Comparison of ENCODE assay signal across 21 cellular contexts in the genomic region with DNA sequence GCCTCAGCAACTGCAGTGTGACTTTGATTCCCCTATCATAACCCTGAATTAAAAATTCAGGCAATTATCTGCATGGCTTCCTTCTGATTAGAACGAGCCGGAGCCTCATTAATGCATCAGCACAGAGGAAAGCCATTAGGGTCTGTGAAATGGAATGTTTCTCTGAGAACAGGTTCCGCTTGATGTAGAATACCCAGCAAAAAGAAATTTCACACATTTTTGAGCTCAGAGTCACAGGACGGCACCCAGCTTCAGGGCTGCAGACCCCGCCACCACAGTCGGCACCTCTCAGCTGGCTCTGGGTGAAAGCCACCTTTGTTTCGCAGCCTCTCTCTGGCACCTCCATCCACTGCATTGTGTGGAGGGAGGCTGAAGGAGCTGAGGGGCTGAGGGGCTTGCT. TPM values are rescaled to one million over a fixed set of nuclear protein-coding genes. Genes with fewer than 3 reads are reported as not detected.
"Had no signal": no experiment of that assay in that cellular context is flagged by ENCODE, and none has a peak within 500 bp of the region (broad histone marks: within the 10 kb centered on the region; RNA-seq: fewer than 3 reads in every experiment).

No MANE protein-coding gene starts in this region.

- H3K27ac ChIP-seq: neutrophil, vagina had no signal

- H3K36me3 ChIP-seq: neutrophil, vagina had no signal

- H3K4me3 ChIP-seq: vagina had no signal

- DNase-seq: activated CD4-positive, alpha-beta memory T cell treated with anti-CD3 and anti-CD28 coated beads, Interleukin-2, amount 10 ng/mL, durations not matched to agents 7 days and 5 days; activated CD4-positive, alpha-beta T cell treated with anti-CD3 and anti-CD28 coated beads for 48 hours; activated CD4-positive, CD25-positive, alpha-beta regulatory T cell; activated CD8-positive, alpha-beta memory T cell treated with anti-CD3 and anti-CD28 coated beads, Interleukin-2, amount 10 ng/mL, durations not matched to agents 7 days and 5 days; activated naive CD4-positive, alpha-beta T cell treated with Interleukin-2 at 50 U/mL for 16 hours; activated naive CD8-positive, alpha-beta T cell treated with anti-CD3 and anti-CD28 coated beads, Interleukin-2, amount 10 ng/mL, durations not matched to agents 7 days and 5 days; activated T-cell treated with anti-CD3 and anti-CD28 coated beads, Interleukin-2, amount 50 U/mL, for 1 hour; amygdala; caudate nucleus; erythroblast; foreskin melanocyte; hypothalamus; naive thymus-derived CD8-positive, alpha-beta T cell; stimulated activated CD4-positive, alpha-beta T cell treated with anti-CD3 and anti-CD28 coated beads, Interleukin-12 subunit alpha, Interleukin-12 subunit beta, amount 100 ng/mL, for 4 hours; stimulated activated CD4-positive, alpha-beta T cell treated with anti-CD3 and anti-CD28 coated beads, Interleukin-1b, Interleukin-23, amount 100 ng/mL, for 48 hours; stimulated activated naive CD8-positive, alpha-beta T cell treated with anti-CD3 and anti-CD28 coated beads, Interleukin-15, Interleukin-2, amounts not matched to agents 100 U/mL and 50 U/mL, for 24 hours; substantia nigra; T1000; trophoblast cell had no signal

- ATAC-seq: activated CD8-positive, alpha-beta memory T cell treated with anti-CD3 and anti-CD28 coated beads, Interleukin-2, amount 10 ng/mL, durations not matched to agents 7 days and 5 days; naive thymus-derived CD8-positive, alpha-beta T cell; stimulated activated naive CD8-positive, alpha-beta T cell treated with anti-CD3 and anti-CD28 coated beads, Interleukin-15, Interleukin-2, amounts not matched to agents 100 U/mL and 50 U/mL, for 24 hours had no signal

- H3K4me1 ChIP-seq: vagina had no signal

- H3K27me3 ChIP-seq: vagina had no signal

RNA-seq across cellular contexts. Expression of a gene that starts 45.3 kb away (rescaled TPM):
- polyA plus RNA-seq: naive thymus-derived CD8-positive, alpha-beta T cell had no signal
